23 cellular contexts compared by ENCODE assay signal in genomic region chr16:55756963-55757362, GRCh38.
"Had no signal": no experiment of that assay in that cellular context is flagged by ENCODE, and none has a peak within 500 bp of the region (broad histone marks: within the 10 kb centered on the region; RNA-seq: fewer than 3 reads in every experiment).

No MANE protein-coding gene starts in this region.

- H3K27ac ChIP-seq: body of pancreas, cardiac muscle cell, heart right ventricle, lower lobe of right lung, prostate gland, spleen, testis, uterus had no signal

- H3K9me3 ChIP-seq: body of pancreas, prostate gland, testis, uterus had no signal

- ATAC-seq: body of pancreas; heart right ventricle; left colon; naive thymus-derived CD4-positive, alpha-beta T cell had no signal

- H3K4me3 ChIP-seq: body of pancreas, cardiac muscle cell, heart right ventricle, lower lobe of right lung, prostate gland, spleen, testis, uterus had no signal

- H3K27me3 ChIP-seq: body of pancreas, cardiac muscle cell, testis, uterus had no signal

- DNase-seq: activated CD4-positive, alpha-beta T cell treated with anti-CD3 and anti-CD28 coated beads for 4 hours; activated CD4-positive, alpha-beta T cell treated with anti-CD3 and anti-CD28 coated beads, Interleukin-2, amount 50 U/mL, for 48 hours; activated CD4-positive, CD25-positive, alpha-beta regulatory T cell; activated naive CD4-positive, alpha-beta T cell treated with anti-CD3 and anti-CD28 coated beads, Interleukin-2, amount 10 ng/mL, durations not matched to agents 7 days and 5 days; activated T-cell treated with anti-CD3 and anti-CD28 coated beads, Interleukin-2, amount 50 U/mL, for 48 hours; anterior cingulate cortex; body of pancreas; cortex of kidney; endodermal cell; heart right ventricle; left colon; lower lobe of right lung; naive thymus-derived CD4-positive, alpha-beta T cell; spleen; stimulated activated CD4-positive, alpha-beta T cell treated with anti-CD3 and anti-CD28 coated beads, Interleukin-4, amount 100 ng/mL, for 1 hour; stimulated activated naive CD4-positive, alpha-beta T cell; T1000; testis; trophoblast cell; uterus had no signal

- H3K36me3 ChIP-seq: cardiac muscle cell, heart right ventricle, lower lobe of right lung, prostate gland, spleen, uterus had no signal

- H3K4me1 ChIP-seq: body of pancreas, lower lobe of right lung, prostate gland, testis, uterus had no signal

- FAIRE-seq: keratinocyte had no signal
